ENCODE assay signal across 22 cellular contexts in the genomic region with DNA sequence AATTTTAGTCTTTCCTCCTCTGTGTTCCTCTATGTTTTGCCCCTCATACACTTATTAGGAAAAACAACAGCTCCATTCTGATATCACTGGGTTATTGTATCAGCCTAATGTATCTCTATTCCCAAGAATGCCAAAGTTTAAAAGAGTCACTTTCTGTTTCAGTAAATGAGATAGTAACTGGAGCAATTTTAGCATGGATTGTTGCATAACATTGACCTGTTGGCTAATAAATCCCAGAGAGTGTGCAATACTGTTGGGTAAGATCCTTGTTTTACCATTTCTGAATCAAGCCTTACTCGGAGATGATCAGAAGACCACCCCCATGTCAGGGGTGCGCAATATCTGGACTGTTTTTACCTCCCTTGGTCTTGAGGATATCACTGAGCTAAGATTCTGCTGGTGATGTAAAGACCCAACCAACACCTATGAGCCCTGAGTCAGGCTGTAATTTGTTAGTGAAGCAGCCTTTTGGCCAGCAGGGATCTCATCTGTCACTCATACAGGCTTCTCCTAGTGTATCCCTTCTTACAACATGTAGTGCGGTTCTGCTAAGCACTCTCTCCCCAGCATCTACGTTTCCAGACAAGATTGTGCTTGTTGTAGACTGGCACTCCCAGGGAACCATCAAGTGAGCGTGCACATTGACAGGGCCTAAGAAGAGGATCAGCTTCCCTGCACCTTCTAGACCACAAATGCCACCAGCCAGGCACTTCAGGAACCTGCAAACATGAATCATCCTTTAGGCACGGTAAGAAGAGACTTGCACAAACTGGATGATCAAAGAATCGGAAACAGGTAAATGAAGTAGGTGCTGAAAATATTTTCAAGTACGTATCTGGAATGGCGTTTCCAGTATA. TPM values are rescaled to one million over a fixed set of nuclear protein-coding genes. Genes with fewer than 3 reads are reported as not detected.
DNase-seq lines count a peak whose midpoint lies in the region; ATAC-seq and TF ChIP-seq lines count a peak whose summit lies in the region.
"Had no signal": no experiment of that assay in that cellular context is flagged by ENCODE, and none has a peak within 500 bp of the region (broad histone marks: within the 10 kb centered on the region; RNA-seq: fewer than 3 reads in every experiment).

No MANE protein-coding gene starts in this region.

- 52 to 71% methylated on average over 9 of the region's 9 CpGs for WGBS in esophagus, 2 donors

- H3K27ac ChIP-seq in esophagus (ENCODE audit: low read depth in 2 of 2, low read length in 1 of 2) (peak overlapping the region; percentile 60 to 66), lower lobe of right lung (no peak overlapping the region)
- H3K27ac ChIP-seq: ascending aorta, coronary artery, transverse colon had no signal

- DNase-seq in HPDE6-E6E7 (ENCODE audit: extremely low spot score) (peak; percentile 89), NOMO-1 treated with dmso at 0.1 percent for 144 hours (lab: John Stamatoyannopoulos, UW; ENCODE audit: unreplicated experiment) (peak; percentile 36), lower lobe of right lung (no peak), WTC11 (ENCODE audit: low spot score) (no peak), GDM1 (lab: John Stamatoyannopoulos, UW) (no peak), GM03348 (ENCODE audit: low spot score) (no peak), NCI-H1694 (lab: John Stamatoyannopoulos, UW) (no peak)
- DNase-seq: activated CD4-positive, alpha-beta T cell treated with anti-CD3 and anti-CD28 coated beads for 1 hour; activated CD8-positive, alpha-beta memory T cell treated with anti-CD3 and anti-CD28 coated beads, Interleukin-2, amount 10 ng/mL, durations not matched to agents 7 days and 5 days; H7; immature natural killer cell; mesendoderm; NCI-H1930; stimulated activated naive CD4-positive, alpha-beta T cell; T-helper 9 cell; transverse colon had no signal

- H3K27me3 Mint-ChIP-seq in WTC11 (ENCODE audit: low read depth): no peaks in the 10 kb centered on the region

- CTCF ChIA-PET in WTC11 (lab: Charles Lee): no interaction called here

- H3K4me1 Mint-ChIP-seq in WTC11: no peaks in the 10 kb centered on the region
- H3K4me1 Mint-ChIP-seq: activated CD8-positive, alpha-beta memory T cell treated with anti-CD3 and anti-CD28 coated beads, Interleukin-2, amount 10 ng/mL, durations not matched to agents 7 days and 5 days; immature natural killer cell had no signal

- H3K9me3 ChIP-seq in esophagus (ENCODE audit: control insufficient read depth in 2 of 2, insufficient read depth in 1 of 2, low read depth in 1 of 2, low read length in 1 of 2) (no peaks in the 10 kb centered on the region), lower lobe of right lung (no peaks in the 10 kb centered on the region)
- H3K9me3 ChIP-seq: ascending aorta, transverse colon had no signal

- no peak for TF ChIP-seq CTCF in lower lobe of right lung (IDR thresholded peaks at IDR 0.05)
- no peak for TF ChIP-seq CTCF in WTC11 (IDR thresholded peaks at IDR 0.05)

- H3K4me3 ChIP-seq in esophagus (ENCODE audit: low read depth in 1 of 2, low read length in 2 of 2) (no peak overlapping the region), lower lobe of right lung (no peak overlapping the region)
- H3K4me3 ChIP-seq: ascending aorta, coronary artery, transverse colon had no signal

- H3K9me3 Mint-ChIP-seq in WTC11: no peaks in the 10 kb centered on the region
- H3K9me3 Mint-ChIP-seq: immature natural killer cell, nephron had no signal

- intact Hi-C loops in lower lobe of right lung (cut with DNase I): no loop called here

- H3K27me3 ChIP-seq in esophagus (ENCODE audit: control insufficient read depth in 1 of 2, insufficient read depth in 2 of 2, low read length in 2 of 2): no peaks in the 10 kb centered on the region
- no peaks in the 10 kb centered on the region for H3K27me3 ChIP-seq in lower lobe of right lung (ENCODE audit: low read depth)
- H3K27me3 ChIP-seq: ascending aorta, transverse colon had no signal

- H3K36me3 Mint-ChIP-seq in WTC11: no peaks in the 10 kb centered on the region
- H3K36me3 Mint-ChIP-seq: activated CD8-positive, alpha-beta memory T cell treated with anti-CD3 and anti-CD28 coated beads, Interleukin-2, amount 10 ng/mL, durations not matched to agents 7 days and 5 days; immature natural killer cell had no signal

- peaks cover 0 to 2% of the 10 kb centered on the region in 2 donors for H3K4me1 ChIP-seq in esophagus (ENCODE audit: control insufficient read depth in 2 of 2, insufficient read depth in 2 of 2, low read length in 1 of 2)
- H3K4me1 ChIP-seq in lower lobe of right lung: no peaks in the 10 kb centered on the region

- H3K4me3 Mint-ChIP-seq in WTC11: no peak overlapping the region
- H3K4me3 Mint-ChIP-seq: activated CD8-positive, alpha-beta memory T cell treated with anti-CD3 and anti-CD28 coated beads, Interleukin-2, amount 10 ng/mL, durations not matched to agents 7 days and 5 days; immature natural killer cell; nephron had no signal

- no peaks in the 10 kb centered on the region for H3K36me3 ChIP-seq in esophagus (ENCODE audit: control insufficient read depth in 2 of 2, insufficient read depth in 2 of 2, low read length in 1 of 2)
- no peaks in the 10 kb centered on the region for H3K36me3 ChIP-seq in lower lobe of right lung
- H3K36me3 ChIP-seq: ascending aorta, transverse colon had no signal

- no peak overlapping the region for H3K27ac Mint-ChIP-seq in WTC11
- H3K27ac Mint-ChIP-seq: activated CD8-positive, alpha-beta memory T cell treated with anti-CD3 and anti-CD28 coated beads, Interleukin-2, amount 10 ng/mL, durations not matched to agents 7 days and 5 days; immature natural killer cell; nephron had no signal

- ATAC-seq in lower lobe of right lung (peak; percentile 32 to 47), WTC11 (no peak)
- ATAC-seq: activated CD8-positive, alpha-beta memory T cell treated with anti-CD3 and anti-CD28 coated beads, Interleukin-2, amount 10 ng/mL, durations not matched to agents 7 days and 5 days had no signal

- POLR2A ChIA-PET in WTC11 (lab: Charles Lee): no interaction called here

TF ChIP-seq in WTC11, 78 proteins besides CTCF, POLR2A, EP300 and RAD21:
- no peak for TF ChIP-seq ERG (CRISPR knock-in tag; IDR thresholded peaks at IDR 0.05)

RNA-seq across cellular contexts. Expression of gene IPCEF1, which starts 11.5 kb away (rescaled TPM):
- under 1 TPM; 0.35 to 0.65 TPM for polyA plus RNA-seq in esophagus
- total RNA-seq in lower lobe of right lung (7.9 TPM), WTC11 (2021) (0.25 to 1.3 TPM (median 1.2 TPM) in 3 replicates)
- total RNA-seq: ascending aorta, HT1080, NCI-H460 had no signal

Comparison
In these comparisons a context has a peak if more than half of its experiments do, and no peak if none do; other contexts are left out.
1. DNase-seq: peak in HPDE6-E6E7 (single experiment) and NOMO-1 treated with dmso at 0.1 percent for 144 hours (single experiment); none in lower lobe of right lung (single experiment), WTC11 (single experiment), GDM1 (single experiment), GM03348 (single experiment) and NCI-H1694 (single experiment).